ENCODE assay signal across 1 cellular context in the genomic region with DNA sequence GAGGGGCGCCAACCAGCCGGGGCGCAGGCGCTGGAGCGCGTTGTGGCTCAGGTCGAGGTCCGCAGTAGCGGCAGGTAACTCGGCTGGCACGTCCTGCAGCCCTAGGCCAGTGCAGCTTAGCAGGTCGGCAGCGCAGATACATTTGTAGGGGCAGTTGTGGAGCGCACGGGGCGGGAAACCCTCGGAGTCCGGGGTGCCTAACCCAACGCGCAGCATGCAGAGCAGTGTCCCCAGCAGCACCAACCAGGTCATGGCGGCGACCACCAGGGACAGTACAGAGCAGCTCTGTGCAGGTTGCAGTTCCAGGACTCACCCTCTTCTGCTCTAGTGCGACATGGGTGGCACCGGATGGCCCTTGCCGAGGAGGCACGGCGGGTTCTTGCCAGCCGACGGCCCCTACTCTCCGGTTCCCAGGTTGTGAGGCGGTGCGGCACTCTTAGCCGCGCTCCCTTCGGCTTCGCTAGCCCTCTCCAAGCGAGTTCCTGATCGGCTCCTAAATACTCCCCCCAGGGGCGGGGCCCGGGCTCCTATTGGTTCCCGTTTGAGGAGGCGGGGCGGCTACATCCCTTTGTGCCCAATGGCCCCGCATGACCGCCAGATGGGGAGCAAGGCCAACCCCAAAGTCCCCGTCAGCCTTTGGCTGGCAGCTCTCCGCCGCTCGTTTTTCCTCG.
A peak's percentile ranks its signal among the peaks of the same experiment; 100 is the strongest.
TF ChIP-seq lines count a peak whose summit lies in the region.

A gene with protein sequence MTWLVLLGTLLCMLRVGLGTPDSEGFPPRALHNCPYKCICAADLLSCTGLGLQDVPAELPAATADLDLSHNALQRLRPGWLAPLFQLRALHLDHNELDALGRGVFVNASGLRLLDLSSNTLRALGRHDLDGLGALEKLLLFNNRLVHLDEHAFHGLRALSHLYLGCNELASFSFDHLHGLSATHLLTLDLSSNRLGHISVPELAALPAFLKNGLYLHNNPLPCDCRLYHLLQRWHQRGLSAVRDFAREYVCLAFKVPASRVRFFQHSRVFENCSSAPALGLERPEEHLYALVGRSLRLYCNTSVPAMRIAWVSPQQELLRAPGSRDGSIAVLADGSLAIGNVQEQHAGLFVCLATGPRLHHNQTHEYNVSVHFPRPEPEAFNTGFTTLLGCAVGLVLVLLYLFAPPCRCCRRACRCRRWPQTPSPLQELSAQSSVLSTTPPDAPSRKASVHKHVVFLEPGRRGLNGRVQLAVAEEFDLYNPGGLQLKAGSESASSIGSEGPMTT (minus strand): TSS at position 471 of the 671 bp plus-strand sequence. CDS start 219 bp downstream, at position 252.

TF ChIP-seq in H1, 55 proteins besides CTCF, POLR2A, EP300 and RAD21 (continued from another document):
- TF ChIP-seq, protein P1, sequence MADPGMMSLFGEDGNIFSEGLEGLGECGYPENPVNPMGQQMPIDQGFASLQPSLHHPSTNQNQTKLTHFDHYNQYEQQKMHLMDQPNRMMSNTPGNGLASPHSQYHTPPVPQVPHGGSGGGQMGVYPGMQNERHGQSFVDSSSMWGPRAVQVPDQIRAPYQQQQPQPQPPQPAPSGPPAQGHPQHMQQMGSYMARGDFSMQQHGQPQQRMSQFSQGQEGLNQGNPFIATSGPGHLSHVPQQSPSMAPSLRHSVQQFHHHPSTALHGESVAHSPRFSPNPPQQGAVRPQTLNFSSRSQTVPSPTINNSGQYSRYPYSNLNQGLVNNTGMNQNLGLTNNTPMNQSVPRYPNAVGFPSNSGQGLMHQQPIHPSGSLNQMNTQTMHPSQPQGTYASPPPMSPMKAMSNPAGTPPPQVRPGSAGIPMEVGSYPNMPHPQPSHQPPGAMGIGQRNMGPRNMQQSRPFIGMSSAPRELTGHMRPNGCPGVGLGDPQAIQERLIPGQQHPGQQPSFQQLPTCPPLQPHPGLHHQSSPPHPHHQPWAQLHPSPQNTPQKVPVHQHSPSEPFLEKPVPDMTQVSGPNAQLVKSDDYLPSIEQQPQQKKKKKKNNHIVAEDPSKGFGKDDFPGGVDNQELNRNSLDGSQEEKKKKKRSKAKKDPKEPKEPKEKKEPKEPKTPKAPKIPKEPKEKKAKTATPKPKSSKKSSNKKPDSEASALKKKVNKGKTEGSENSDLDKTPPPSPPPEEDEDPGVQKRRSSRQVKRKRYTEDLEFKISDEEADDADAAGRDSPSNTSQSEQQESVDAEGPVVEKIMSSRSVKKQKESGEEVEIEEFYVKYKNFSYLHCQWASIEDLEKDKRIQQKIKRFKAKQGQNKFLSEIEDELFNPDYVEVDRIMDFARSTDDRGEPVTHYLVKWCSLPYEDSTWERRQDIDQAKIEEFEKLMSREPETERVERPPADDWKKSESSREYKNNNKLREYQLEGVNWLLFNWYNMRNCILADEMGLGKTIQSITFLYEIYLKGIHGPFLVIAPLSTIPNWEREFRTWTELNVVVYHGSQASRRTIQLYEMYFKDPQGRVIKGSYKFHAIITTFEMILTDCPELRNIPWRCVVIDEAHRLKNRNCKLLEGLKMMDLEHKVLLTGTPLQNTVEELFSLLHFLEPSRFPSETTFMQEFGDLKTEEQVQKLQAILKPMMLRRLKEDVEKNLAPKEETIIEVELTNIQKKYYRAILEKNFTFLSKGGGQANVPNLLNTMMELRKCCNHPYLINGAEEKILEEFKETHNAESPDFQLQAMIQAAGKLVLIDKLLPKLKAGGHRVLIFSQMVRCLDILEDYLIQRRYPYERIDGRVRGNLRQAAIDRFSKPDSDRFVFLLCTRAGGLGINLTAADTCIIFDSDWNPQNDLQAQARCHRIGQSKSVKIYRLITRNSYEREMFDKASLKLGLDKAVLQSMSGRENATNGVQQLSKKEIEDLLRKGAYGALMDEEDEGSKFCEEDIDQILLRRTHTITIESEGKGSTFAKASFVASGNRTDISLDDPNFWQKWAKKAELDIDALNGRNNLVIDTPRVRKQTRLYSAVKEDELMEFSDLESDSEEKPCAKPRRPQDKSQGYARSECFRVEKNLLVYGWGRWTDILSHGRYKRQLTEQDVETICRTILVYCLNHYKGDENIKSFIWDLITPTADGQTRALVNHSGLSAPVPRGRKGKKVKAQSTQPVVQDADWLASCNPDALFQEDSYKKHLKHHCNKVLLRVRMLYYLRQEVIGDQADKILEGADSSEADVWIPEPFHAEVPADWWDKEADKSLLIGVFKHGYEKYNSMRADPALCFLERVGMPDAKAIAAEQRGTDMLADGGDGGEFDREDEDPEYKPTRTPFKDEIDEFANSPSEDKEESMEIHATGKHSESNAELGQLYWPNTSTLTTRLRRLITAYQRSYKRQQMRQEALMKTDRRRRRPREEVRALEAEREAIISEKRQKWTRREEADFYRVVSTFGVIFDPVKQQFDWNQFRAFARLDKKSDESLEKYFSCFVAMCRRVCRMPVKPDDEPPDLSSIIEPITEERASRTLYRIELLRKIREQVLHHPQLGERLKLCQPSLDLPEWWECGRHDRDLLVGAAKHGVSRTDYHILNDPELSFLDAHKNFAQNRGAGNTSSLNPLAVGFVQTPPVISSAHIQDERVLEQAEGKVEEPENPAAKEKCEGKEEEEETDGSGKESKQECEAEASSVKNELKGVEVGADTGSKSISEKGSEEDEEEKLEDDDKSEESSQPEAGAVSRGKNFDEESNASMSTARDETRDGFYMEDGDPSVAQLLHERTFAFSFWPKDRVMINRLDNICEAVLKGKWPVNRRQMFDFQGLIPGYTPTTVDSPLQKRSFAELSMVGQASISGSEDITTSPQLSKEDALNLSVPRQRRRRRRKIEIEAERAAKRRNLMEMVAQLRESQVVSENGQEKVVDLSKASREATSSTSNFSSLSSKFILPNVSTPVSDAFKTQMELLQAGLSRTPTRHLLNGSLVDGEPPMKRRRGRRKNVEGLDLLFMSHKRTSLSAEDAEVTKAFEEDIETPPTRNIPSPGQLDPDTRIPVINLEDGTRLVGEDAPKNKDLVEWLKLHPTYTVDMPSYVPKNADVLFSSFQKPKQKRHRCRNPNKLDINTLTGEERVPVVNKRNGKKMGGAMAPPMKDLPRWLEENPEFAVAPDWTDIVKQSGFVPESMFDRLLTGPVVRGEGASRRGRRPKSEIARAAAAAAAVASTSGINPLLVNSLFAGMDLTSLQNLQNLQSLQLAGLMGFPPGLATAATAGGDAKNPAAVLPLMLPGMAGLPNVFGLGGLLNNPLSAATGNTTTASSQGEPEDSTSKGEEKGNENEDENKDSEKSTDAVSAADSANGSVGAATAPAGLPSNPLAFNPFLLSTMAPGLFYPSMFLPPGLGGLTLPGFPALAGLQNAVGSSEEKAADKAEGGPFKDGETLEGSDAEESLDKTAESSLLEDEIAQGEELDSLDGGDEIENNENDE (IDR thresholded peaks at IDR 0.05; ENCODE audit: insufficient replicate concordance, low read length), result no peak
- TF ChIP-seq, protein P2, sequence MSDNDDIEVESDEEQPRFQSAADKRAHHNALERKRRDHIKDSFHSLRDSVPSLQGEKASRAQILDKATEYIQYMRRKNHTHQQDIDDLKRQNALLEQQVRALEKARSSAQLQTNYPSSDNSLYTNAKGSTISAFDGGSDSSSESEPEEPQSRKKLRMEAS (IDR thresholded peaks at IDR 0.05), result peak; percentile 5; the same call in 1 of the 2 replicates
- TF ChIP-seq TAF1 (IDR thresholded peaks at IDR 0.05; ENCODE audit: low read depth, low read length) (peak; percentile 74; the same call in 1 of the 2 replicates), GABPA (IDR thresholded peaks at IDR 0.05; ENCODE audit: borderline replicate concordance, insufficient read depth, low read length) (peak; percentile 13; the same call in 1 of the 2 replicates), MAFK (IDR thresholded peaks at IDR 0.05; ENCODE audit: low read depth, low read length) (no peak), SUZ12 (IDR thresholded peaks at IDR 0.05; ENCODE audit: low read length) (no peak), BCL11A (IDR thresholded peaks at IDR 0.05; ENCODE audit: low read depth in 2 of 2, low read length in 2 of 2) (no peak), CTBP2 (IDR thresholded peaks at IDR 0.05; ENCODE audit: borderline replicate concordance, insufficient read depth, insufficient read length, low read length) (no peak), CREB1 (IDR thresholded peaks at IDR 0.05) (no peak; the same call in 1 of the 2 replicates), TAF7 (optimal IDR thresholded peaks at IDR 0.05; ENCODE audit: borderline replicate concordance, low read depth, low read length) (peak; percentile 1), GTF2F1 (IDR thresholded peaks at IDR 0.05; ENCODE audit: borderline replicate concordance, low read depth, low read length) (no peak), EZH2 (IDR thresholded peaks at IDR 0.05; ENCODE audit: low read depth, low read length, severe bottlenecking) (no peak), RXRA (IDR thresholded peaks at IDR 0.05; ENCODE audit: insufficient read depth, low read depth, low read length) (no peak), KDM1A (IDR thresholded peaks at IDR 0.05; ENCODE audit: borderline replicate concordance, low read length) (no peak), BRCA1 (IDR thresholded peaks at IDR 0.05; ENCODE audit: low read depth, low read length) (no peak), POU5F1 (IDR thresholded peaks at IDR 0.05; ENCODE audit: low read depth, low read length) (no peak), ASH2L (IDR thresholded peaks at IDR 0.05; ENCODE audit: low read length) (peak; percentile 20), PHF8 (conservative IDR thresholded peaks at IDR 0.05; ENCODE audit: low read depth, low read length) (no peak; the same call in 1 of the 2 replicates), POLR2AphosphoS5 (IDR thresholded peaks at IDR 0.05; ENCODE audit: low read depth, low read length) (peak; percentile 87), JUN (IDR thresholded peaks at IDR 0.05; ENCODE audit: low read depth, low read length) (no peak), FOSL1 (IDR thresholded peaks at IDR 0.05; ENCODE audit: insufficient read depth, low read depth, low read length) (0 out of 2 replicates have a peak, but pooled peaks have one; percentile 2), BACH1 (IDR thresholded peaks at IDR 0.05; ENCODE audit: low read length) (no peak), SIRT6 (IDR thresholded peaks at IDR 0.05; ENCODE audit: low read length) (no peak), CBX5 (IDR thresholded peaks at IDR 0.05; ENCODE audit: low read depth, low read length) (no peak), KDM4A (IDR thresholded peaks at IDR 0.05; ENCODE audit: low read depth, low read length, severe bottlenecking) (peak; percentile 31), NANOG (IDR thresholded peaks at IDR 0.05; ENCODE audit: insufficient read depth, low read depth, low read length, poor library complexity, severe bottlenecking) (no peak), SRF (IDR thresholded peaks at IDR 0.05; ENCODE audit: low read depth, low read length) (no peak), YY1 (IDR thresholded peaks at IDR 0.05; ENCODE audit: low read depth, low read length) (0 out of 2 replicates have a peak, but pooled peaks have one; percentile 52), HDAC6 (IDR thresholded peaks at IDR 0.05; ENCODE audit: low read depth, low read length) (no peak), CHD2 (IDR thresholded peaks at IDR 0.05; ENCODE audit: low read length) (no peak; the same call in 1 of the 2 replicates), CEBPB (IDR thresholded peaks at IDR 0.05; ENCODE audit: low read depth, low read length) (no peak), TCF12 (IDR thresholded peaks at IDR 0.05; ENCODE audit: low read depth, low read length) (no peak), HDAC2 (IDR thresholded peaks at IDR 0.05; ENCODE audit: borderline replicate concordance in 1 of 2, low read depth in 2 of 2, low read length in 2 of 2) (no peak; a peak in 1 of 4 replicates), RBBP5 (IDR thresholded peaks at IDR 0.05; ENCODE audit: borderline replicate concordance, low read depth, low read length) (peak; percentile 80; the same call in 1 of the 2 replicates), KDM5A (IDR thresholded peaks at IDR 0.05; ENCODE audit: low read length) (no peak; the same call in 1 of the 2 replicates), NRF1 (IDR thresholded peaks at IDR 0.05; ENCODE audit: low read depth, low read length) (no peak), TEAD4 (IDR thresholded peaks at IDR 0.05; ENCODE audit: low read depth, low read length) (no peak), TBP (IDR thresholded peaks at IDR 0.05; ENCODE audit: low read depth, low read length) (peak; percentile 87), SP2 (IDR thresholded peaks at IDR 0.05; ENCODE audit: low read length) (no peak), RNF2 (IDR thresholded peaks at IDR 0.05; ENCODE audit: borderline replicate concordance, low read depth, low read length, missing control alignments, poor library complexity, severe bottlenecking) (no peak), SIN3A (conservative IDR thresholded peaks at IDR 0.05 in 1 of 2, IDR thresholded peaks at IDR 0.05 in 1 of 2; ENCODE audit: low read depth in 1 of 2, low read length in 2 of 2) (0 out of 4 replicates have a peak, but pooled peaks of 1 of the 2 experiments have one; percentile 23), SP4 (IDR thresholded peaks at IDR 0.05; ENCODE audit: low read length) (peak; percentile 35; the same call in 1 of the 2 replicates), CBX8 (IDR thresholded peaks at IDR 0.05; ENCODE audit: borderline replicate concordance, low read depth, low read length) (no peak), CHD1 (IDR thresholded peaks at IDR 0.05; ENCODE audit: low read depth, low read length) (no peak), SAP30 (IDR thresholded peaks at IDR 0.05; ENCODE audit: insufficient read depth, insufficient replicate concordance, low read length) (no peak), RFX5 (IDR thresholded peaks at IDR 0.05; ENCODE audit: borderline replicate concordance, low read depth, low read length) (no peak), JUND (IDR thresholded peaks at IDR 0.05; ENCODE audit: low read length) (no peak)
- TF ChIP-seq, protein P3, sequence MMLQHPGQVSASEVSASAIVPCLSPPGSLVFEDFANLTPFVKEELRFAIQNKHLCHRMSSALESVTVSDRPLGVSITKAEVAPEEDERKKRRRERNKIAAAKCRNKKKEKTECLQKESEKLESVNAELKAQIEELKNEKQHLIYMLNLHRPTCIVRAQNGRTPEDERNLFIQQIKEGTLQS (IDR thresholded peaks at IDR 0.05; ENCODE audit: insufficient read depth, low read depth, low read length), result no peak
- TF ChIP-seq, protein P4, sequence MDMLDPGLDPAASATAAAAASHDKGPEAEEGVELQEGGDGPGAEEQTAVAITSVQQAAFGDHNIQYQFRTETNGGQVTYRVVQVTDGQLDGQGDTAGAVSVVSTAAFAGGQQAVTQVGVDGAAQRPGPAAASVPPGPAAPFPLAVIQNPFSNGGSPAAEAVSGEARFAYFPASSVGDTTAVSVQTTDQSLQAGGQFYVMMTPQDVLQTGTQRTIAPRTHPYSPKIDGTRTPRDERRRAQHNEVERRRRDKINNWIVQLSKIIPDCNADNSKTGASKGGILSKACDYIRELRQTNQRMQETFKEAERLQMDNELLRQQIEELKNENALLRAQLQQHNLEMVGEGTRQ (IDR thresholded peaks at IDR 0.05; ENCODE audit: low read length), result no peak
- TF ChIP-seq, protein P5, sequence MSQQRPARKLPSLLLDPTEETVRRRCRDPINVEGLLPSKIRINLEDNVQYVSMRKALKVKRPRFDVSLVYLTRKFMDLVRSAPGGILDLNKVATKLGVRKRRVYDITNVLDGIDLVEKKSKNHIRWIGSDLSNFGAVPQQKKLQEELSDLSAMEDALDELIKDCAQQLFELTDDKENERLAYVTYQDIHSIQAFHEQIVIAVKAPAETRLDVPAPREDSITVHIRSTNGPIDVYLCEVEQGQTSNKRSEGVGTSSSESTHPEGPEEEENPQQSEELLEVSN (IDR thresholded peaks at IDR 0.05), result peak; percentile 70; the same call in 1 of the 2 replicates
